In genomic region chr11:127653071-127653470, GRCh38 we compare ENCODE assay signal across 18 cellular contexts.
"Had no signal": no experiment of that assay in that cellular context is flagged by ENCODE, and none has a peak within 500 bp of the region (broad histone marks: within the 10 kb centered on the region; RNA-seq: fewer than 3 reads in every experiment).

No MANE protein-coding gene starts in this region.

- H3K27me3 Mint-ChIP-seq: IgD-negative memory B cell had no signal

- H3K27ac Mint-ChIP-seq: IgD-negative memory B cell had no signal

- H3K4me3 Mint-ChIP-seq: IgD-negative memory B cell had no signal

- DNase-seq: Kasumi-1, MM.1S, NCI-H1105, NCI-H1436 treated with DMSO at 0.1 percent for 48 hours, NCI-H1694, NCI-H187 treated with DMSO at 0.1 percent for 48 hours, NCI-H2029 treated with DMSO at 0.1 percent for 48 hours, NCI-H2171 treated with DMSO at 0.1 percent for 48 hours, NCI-H524, NCI-H748 treated with DMSO at 0.1 percent for 48 hours, Right ventricle myocardium superior, RPMI8226, SIG-M5 had no signal

- ATAC-seq: HepG2, K562 had no signal

- H3K4me1 Mint-ChIP-seq: IgD-negative memory B cell had no signal

- H3K4me3 ChIP-seq: K562, SJSA1, SK-N-MC had no signal
